Comparison of ENCODE assay signal across 24 cellular contexts in the genomic region with DNA sequence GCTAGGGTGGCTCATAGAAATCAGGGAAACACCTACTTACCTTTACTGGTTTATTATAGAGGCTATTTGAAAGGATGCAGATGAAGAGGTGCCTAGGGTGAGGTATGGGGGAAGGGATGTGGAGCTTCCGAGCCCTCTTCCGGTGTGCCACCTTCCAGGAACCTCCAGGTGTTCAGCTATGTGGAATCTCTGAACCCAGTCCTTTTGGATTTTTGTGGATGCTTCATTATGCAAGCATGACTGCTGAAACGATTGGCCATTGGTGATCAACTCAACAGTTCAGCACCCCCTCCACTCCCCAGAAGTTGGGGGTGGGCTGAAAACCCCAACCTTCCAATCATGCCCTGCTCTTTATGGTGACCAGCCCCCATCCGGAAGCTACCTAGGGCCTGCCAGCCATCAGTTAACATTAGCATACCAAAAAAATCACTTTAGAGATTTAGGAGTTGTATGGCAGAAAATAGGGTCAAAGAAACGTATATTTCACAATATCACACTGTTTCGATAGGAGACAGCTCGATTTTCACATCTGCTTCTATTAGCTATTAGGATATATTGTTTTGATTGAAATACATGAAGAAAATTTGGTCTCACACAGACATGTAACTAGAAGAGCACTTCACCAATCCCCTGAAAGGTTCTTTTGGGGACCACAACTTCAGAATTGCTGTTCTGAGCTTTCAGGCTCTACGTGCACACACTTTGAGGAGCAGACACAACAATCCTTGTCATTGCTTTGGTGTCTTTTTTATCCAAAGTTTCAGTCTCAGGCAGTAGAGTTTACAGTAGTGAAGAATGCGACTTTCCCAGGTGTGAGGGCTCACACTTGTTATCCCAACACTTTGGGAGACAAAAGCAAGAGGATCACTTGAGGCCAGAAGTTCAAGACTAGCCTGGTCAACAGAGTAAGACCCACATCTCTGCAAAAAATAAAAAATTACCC. TPM values are rescaled to one million over a fixed set of nuclear protein-coding genes. Genes with fewer than 3 reads are reported as not detected.
A peak's percentile ranks its signal among the peaks of the same experiment; 100 is the strongest.
DNase-seq lines count a peak whose midpoint lies in the region; ATAC-seq and TF ChIP-seq lines count a peak whose summit lies in the region.
"Had no signal": no experiment of that assay in that cellular context is flagged by ENCODE, and none has a peak within 500 bp of the region (broad histone marks: within the 10 kb centered on the region; RNA-seq: fewer than 3 reads in every experiment).

No MANE protein-coding gene starts in this region.

- no peaks in the 10 kb centered on the region for H3K9me3 Mint-ChIP-seq in H9
- H3K9me3 Mint-ChIP-seq: activated B cell treated with CpG ODN at 0.5 μM for 24 hours; activated CD4-positive, alpha-beta memory T cell treated with anti-CD3 and anti-CD28 coated beads, Interleukin-2, amount 10 ng/mL, durations not matched to agents 7 days and 5 days; stimulated activated naive CD8-positive, alpha-beta T cell treated with anti-CD3 and anti-CD28 coated beads, Interleukin-15, Interleukin-2, amounts not matched to agents 100 ng/mL and 50 ng/mL, for 24 hours had no signal

- H3K9ac ChIP-seq in H9 (ENCODE audit: extremely low read depth, insufficient read length, low read length) (peak overlapping the region; percentile 28), iPS-18a (ENCODE audit: low read length) (peak overlapping the region; percentile 71), trophoblast cell (ENCODE audit: low read length) (no peak overlapping the region)

- H3K18ac ChIP-seq in H9 (ENCODE audit: insufficient read length, low read depth, low read length) (no peak overlapping the region), trophoblast cell (ENCODE audit: low read length) (no peak overlapping the region)

- H3T11ph ChIP-seq in H9 (ENCODE audit: low read length): no peak overlapping the region

- H3K27ac Mint-ChIP-seq in H9: peak overlapping the region; percentile 97 to 98 (median 97)
- H3K27ac Mint-ChIP-seq: activated B cell treated with CpG ODN at 0.5 μM for 24 hours; activated CD4-positive, alpha-beta memory T cell treated with anti-CD3 and anti-CD28 coated beads, Interleukin-2, amount 10 ng/mL, durations not matched to agents 7 days and 5 days; stimulated activated naive CD8-positive, alpha-beta T cell treated with anti-CD3 and anti-CD28 coated beads, Interleukin-15, Interleukin-2, amounts not matched to agents 100 ng/mL and 50 ng/mL, for 24 hours had no signal

- H4K8ac ChIP-seq in H9 (replicated peaks; ENCODE audit: insufficient read length, low read depth, low read length): no peak overlapping the region
- H4K8ac ChIP-seq in trophoblast cell (ENCODE audit: low read depth, low read length): peak overlapping the region; percentile 43

- H3K4me3 Mint-ChIP-seq in H9: peak overlapping the region; percentile 79 to 97
- H3K4me3 Mint-ChIP-seq: activated B cell treated with CpG ODN at 0.5 μM for 24 hours; activated CD4-positive, alpha-beta memory T cell treated with anti-CD3 and anti-CD28 coated beads, Interleukin-2, amount 10 ng/mL, durations not matched to agents 7 days and 5 days; stimulated activated naive CD8-positive, alpha-beta T cell treated with anti-CD3 and anti-CD28 coated beads, Interleukin-15, Interleukin-2, amounts not matched to agents 100 ng/mL and 50 ng/mL, for 24 hours had no signal

- H3K36me3 ChIP-seq in iPS-18a (ENCODE audit: control insufficient read depth, low read depth, low read length) (peaks cover 8% of the 10 kb centered on the region), trophoblast cell (ENCODE audit: control insufficient read depth in 1 of 2, insufficient read depth in 2 of 2, low read length in 2 of 2) (no peaks in the 10 kb centered on the region)
- H3K36me3 ChIP-seq: upper lobe of left lung had no signal

- no CpG with 5 or more reads among the region's 9 CpGs for WGBS in H9 (ENCODE audit: extremely low coverage, insufficient read length, low lambda C conversion rate)
- no CpG with 5 or more reads among the region's 9 CpGs for whole genome bisulfite sequencing in trophoblast cell (ENCODE audit: extremely low coverage, insufficient coverage, insufficient read length)

- H2BK12ac ChIP-seq in H9 (ENCODE audit: insufficient read length, low read depth, low read length): no peak overlapping the region
- H2BK12ac ChIP-seq in trophoblast cell (ENCODE audit: low read length): no peak overlapping the region

- peaks cover 8 to 16% (median 12%) of the 10 kb centered on the region in 3 experiments; a peak in 6 of 7 replicates for H3K36me3 Mint-ChIP-seq in H9 (ENCODE audit: insufficient read depth in 1 of 3, low read depth in 3 of 3)

- no peaks in the 10 kb centered on the region for H3K27me3 ChIP-seq in H9 (ENCODE audit: insufficient read depth, low read length)
- H3K27me3 ChIP-seq in iPS-18a (ENCODE audit: control insufficient read depth, insufficient read depth, low read length): no peaks in the 10 kb centered on the region
- H3K27me3 ChIP-seq in trophoblast cell (ENCODE audit: insufficient read depth, low read length): no peaks in the 10 kb centered on the region
- H3K27me3 ChIP-seq: upper lobe of left lung had no signal

- peak overlapping the region; percentile 72 for H3K4me3 ChIP-seq in iPS-18a (ENCODE audit: low read length)
- H3K4me3 ChIP-seq in trophoblast cell (ENCODE audit: low read depth, low read length): no peak overlapping the region
- H3K4me3 ChIP-seq: GM12878, mucosa of descending colon, upper lobe of left lung had no signal

- no peaks in the 10 kb centered on the region for H3K27me3 Mint-ChIP-seq in H9 (ENCODE audit: low read depth)
- H3K27me3 Mint-ChIP-seq: activated B cell treated with CpG ODN at 0.5 μM for 24 hours; activated CD4-positive, alpha-beta memory T cell treated with anti-CD3 and anti-CD28 coated beads, Interleukin-2, amount 10 ng/mL, durations not matched to agents 7 days and 5 days; stimulated activated naive CD8-positive, alpha-beta T cell treated with anti-CD3 and anti-CD28 coated beads, Interleukin-15, Interleukin-2, amounts not matched to agents 100 ng/mL and 50 ng/mL, for 24 hours had no signal

- H2BK120ac ChIP-seq in H9 (ENCODE audit: low read depth, low read length, poor library complexity, severe bottlenecking) (no peak overlapping the region), trophoblast cell (ENCODE audit: insufficient read depth, low read length, poor library complexity) (no peak overlapping the region)

- H3K4me2 ChIP-seq in H9 (ENCODE audit: insufficient read depth, insufficient read length, low read length) (peak overlapping the region; percentile 91), trophoblast cell (ENCODE audit: low read length) (peak overlapping the region; percentile 1)

- H3K4me1 ChIP-seq in H9 (ENCODE audit: insufficient read depth, low read length): no peaks in the 10 kb centered on the region
- peaks cover 18% of the 10 kb centered on the region for H3K4me1 ChIP-seq in iPS-18a (ENCODE audit: control insufficient read depth, low read depth, low read length)
- H3K4me1 ChIP-seq in trophoblast cell (ENCODE audit: control insufficient read depth in 1 of 2, insufficient read depth in 2 of 2, low read length in 2 of 2): peaks cover 11 to 17% of the 10 kb centered on the region in 2 experiments

- no peak overlapping the region for H2BK15ac ChIP-seq in H9 (ENCODE audit: low read depth, low read length)

- no peaks in the 10 kb centered on the region for H3K9me3 ChIP-seq in H9 (ENCODE audit: control insufficient read depth, low read depth, low read length)
- no peaks in the 10 kb centered on the region for H3K9me3 ChIP-seq in iPS-18a (ENCODE audit: control insufficient read depth, low read depth, low read length)
- H3K9me3 ChIP-seq in trophoblast cell (ENCODE audit: insufficient read depth, low read depth, low read length): no peaks in the 10 kb centered on the region
- H3K9me3 ChIP-seq: mucosa of descending colon, upper lobe of left lung had no signal

- peaks cover 8% of the 10 kb centered on the region for H3K23me2 ChIP-seq in H9 (ENCODE audit: insufficient read length, low read depth, low read length, poor library complexity, severe bottlenecking)

- peaks cover 37 to 51% of the 10 kb centered on the region in 2 experiments for H3K4me1 Mint-ChIP-seq in H9

- no peak overlapping the region for H4K12ac ChIP-seq in trophoblast cell (ENCODE audit: low read depth, low read length)

- H2AK5ac ChIP-seq in H9 (ENCODE audit: insufficient read length, low read length) (no peak overlapping the region), trophoblast cell (ENCODE audit: low read length) (no peak overlapping the region)

- H3K79me1 ChIP-seq in H9 (ENCODE audit: insufficient read depth, low read depth, low read length, poor library complexity, severe bottlenecking) (peaks cover 9% of the 10 kb centered on the region), trophoblast cell (ENCODE audit: low read length) (peaks cover 16% of the 10 kb centered on the region)

- DNase-seq in H9 (peak; percentile 91), caudate nucleus (lab: John Stamatoyannopoulos, UW) (no peak), trophoblast cell (no peak), kidney glomerular epithelial cell (lab: John Stamatoyannopoulos, UW) (no peak)
- DNase-seq: activated B cell treated with CpG ODN at 0.5 μM for 24 hours; activated CD4-positive, alpha-beta memory T cell treated with anti-CD3 and anti-CD28 coated beads, Interleukin-2, amount 10 ng/mL, durations not matched to agents 7 days and 5 days; activated effector memory CD4-positive, alpha-beta T cell treated with Interleukin-2 at 50 U/mL for 16 hours; DMS79; HCEC 1CT; mucosa of descending colon; MV-4-11; NCI-H187 treated with DMSO at 0.1 percent for 48 hours; NCI-H2227 treated with DMSO at 0.1 percent for 48 hours; NCI-H774; stimulated activated CD4-positive, alpha-beta T cell treated with anti-CD3 and anti-CD28 coated beads, Interleukin-4, amount 100 ng/mL, for 24 hours; T-helper 9 cell; upper lobe of left lung had no signal

- H2AFZ ChIP-seq in H9 (ENCODE audit: low read length) (no peak overlapping the region), trophoblast cell (ENCODE audit: insufficient read depth, low read length, poor library complexity) (no peak overlapping the region)

- H4K5ac ChIP-seq in H9 (ENCODE audit: insufficient read length, low read depth, low read length): no peak overlapping the region

- H2BK20ac ChIP-seq in H9 (ENCODE audit: low read depth, low read length, poor library complexity, severe bottlenecking): no peak overlapping the region

- H3K79me2 ChIP-seq in H9 (ENCODE audit: insufficient read depth, low read length) (peaks cover 18% of the 10 kb centered on the region; the same call in 1 of the 2 replicates), trophoblast cell (ENCODE audit: control insufficient read depth, insufficient read depth, low read length, poor library complexity) (peaks cover 12% of the 10 kb centered on the region)

- H3K56ac ChIP-seq in H9 (ENCODE audit: insufficient read length, low read depth, low read length): no peak overlapping the region

- TF ChIP-seq CTCF in H9 (conservative IDR thresholded peaks at IDR 0.05): no peak

- no peak for ATAC-seq in GM18511 (IDR thresholded peaks at IDR 0.05; ENCODE audit: unreplicated experiment)
- ATAC-seq in GM19324 (IDR thresholded peaks at IDR 0.05; ENCODE audit: low FRiP score, unreplicated experiment): no peak
- ATAC-seq in HG03442 (IDR thresholded peaks at IDR 0.05; ENCODE audit: unreplicated experiment): no peak
- ATAC-seq: GM12878, mucosa of descending colon, Right ventricle myocardium inferior had no signal

- no peaks in the 10 kb centered on the region for H4K20me1 ChIP-seq in H9 (ENCODE audit: control insufficient read depth, insufficient read depth, insufficient read length)

- H3K27ac ChIP-seq in H9 (ENCODE audit: insufficient read length, low read depth, low read length) (peak overlapping the region; percentile 92), caudate nucleus (ENCODE audit: low read depth, low read length) (peak overlapping the region; percentile 99), iPS-18a (ENCODE audit: low read length) (peak overlapping the region; percentile 84), trophoblast cell (ENCODE audit: low read depth, low read length) (no peak overlapping the region)
- H3K27ac ChIP-seq: upper lobe of left lung had no signal

- no peak overlapping the region for H3K4ac ChIP-seq in H9 (ENCODE audit: low read depth, low read length)
- no peak overlapping the region for H3K4ac ChIP-seq in trophoblast cell (ENCODE audit: low read depth, low read length)

- H3K14ac ChIP-seq in H9 (ENCODE audit: insufficient read depth, low read length) (no peak overlapping the region), trophoblast cell (ENCODE audit: low read length) (no peak overlapping the region)

- H3K23ac ChIP-seq in H9 (ENCODE audit: insufficient read length, low read depth, low read length) (no peak overlapping the region), trophoblast cell (ENCODE audit: low read length) (no peak overlapping the region)

- H4K91ac ChIP-seq in H9 (ENCODE audit: insufficient read length, low read depth, low read length): no peak overlapping the region
- H4K91ac ChIP-seq in trophoblast cell (ENCODE audit: low read depth, low read length): no peak overlapping the region

- H2BK5ac ChIP-seq in H9 (ENCODE audit: insufficient read length, low read length) (no peak overlapping the region), trophoblast cell (ENCODE audit: low read depth, low read length, poor library complexity) (no peak overlapping the region)

RNA-seq across cellular contexts. Expression of gene POLR2G, which starts 3.3 kb away (rescaled TPM):
- total RNA-seq in H9 (2021): 126 and 129 TPM in 2 replicates
- 72.8 and 73.3 TPM in 2 replicates for polyA plus RNA-seq in trophoblast cell (2013)

RNA-seq across cellular contexts. Expression of gene ZBTB3, which starts 4.2 kb away (rescaled TPM):
- 39.7 and 43.4 TPM in 2 replicates for total RNA-seq in H9 (2021)
- 6.8 and 8.0 TPM in 2 replicates for polyA plus RNA-seq in trophoblast cell (2013)

RNA-seq across cellular contexts. Expression of gene TAF6L, which starts 13.1 kb away (rescaled TPM):
- total RNA-seq in H9 (2021): 37.7 and 44.2 TPM in 2 replicates
- polyA plus RNA-seq in trophoblast cell (2013): 13.2 and 13.9 TPM in 2 replicates

RNA-seq across cellular contexts. Expression of gene TMEM179B, which starts 29.1 kb away (rescaled TPM):
- 25.0 and 25.5 TPM in 2 replicates for total RNA-seq in H9 (2021)
- polyA plus RNA-seq in trophoblast cell (2013): 75.0 and 77.2 TPM in 2 replicates

RNA-seq across cellular contexts. Expression of gene TTC9C, which starts 29.8 kb away (rescaled TPM):
- total RNA-seq in H9 (2021): 31.6 and 33.4 TPM in 2 replicates
- 62.8 and 63.8 TPM in 2 replicates for polyA plus RNA-seq in trophoblast cell (2013)
